20 cellular contexts compared by ENCODE assay signal in genomic region chr1:243942196-243943150, GRCh38.
DNase-seq lines count a peak whose midpoint lies in the region; ATAC-seq and TF ChIP-seq lines count a peak whose summit lies in the region.
"Had no signal": no experiment of that assay in that cellular context is flagged by ENCODE, and none has a peak within 500 bp of the region (broad histone marks: within the 10 kb centered on the region; RNA-seq: fewer than 3 reads in every experiment).

No MANE protein-coding gene starts in this region.

- no peak for ATAC-seq in GM18858 (IDR thresholded peaks at IDR 0.05; ENCODE audit: unreplicated experiment)
- no peak for ATAC-seq in HG02588 (IDR thresholded peaks at IDR 0.05; ENCODE audit: unreplicated experiment)
- ATAC-seq: GM23338, Right ventricle myocardium inferior had no signal

- no peaks in the 10 kb centered on the region for H3K36me3 Mint-ChIP-seq in neural crest cell (ENCODE audit: low read depth)
- H3K36me3 Mint-ChIP-seq: CD8-positive, alpha-beta memory T cell; IgD-negative memory B cell had no signal

- no peaks in the 10 kb centered on the region for H3K27me3 Mint-ChIP-seq in neural crest cell (ENCODE audit: low read depth)

- H3K4me1 Mint-ChIP-seq in neural crest cell, result peaks cover 39% of the 10 kb centered on the region
- H3K4me1 Mint-ChIP-seq: CD8-positive, alpha-beta memory T cell; IgD-negative memory B cell had no signal

- H3K27ac Mint-ChIP-seq in neural crest cell (ENCODE audit: unreplicated experiment), result peak overlapping the region; percentile 16
- H3K27ac Mint-ChIP-seq: GM23338, IgD-negative memory B cell had no signal

- H3K4me3 Mint-ChIP-seq in neural crest cell, result no peak overlapping the region
- H3K4me3 Mint-ChIP-seq: CD8-positive, alpha-beta memory T cell; GM23338; IgD-negative memory B cell had no signal

- TF ChIP-seq CTCF in neural crest cell (conservative IDR thresholded peaks at IDR 0.05), result no peak

- H3K9me3 Mint-ChIP-seq in neural crest cell, result no peaks in the 10 kb centered on the region
- H3K9me3 Mint-ChIP-seq: CD8-positive, alpha-beta memory T cell; GM23338; IgD-negative memory B cell had no signal

- DNase-seq in stimulated activated CD4-positive, alpha-beta T cell treated with anti-CD3 and anti-CD28 coated beads, Interleukin-15, amount 100 ng/mL, for 24 hours, result peak; percentile 19
- DNase-seq in stimulated activated CD4-positive, alpha-beta T cell treated with anti-CD3 and anti-CD28 coated beads, Interleukin-4, amount 100 ng/mL, for 4 hours, result no peak
- DNase-seq in cerebellum (ENCODE audit: low spot score), result peak; percentile 47
- DNase-seq in neural crest cell (ENCODE audit: low read depth, low spot score), result no peak
- DNase-seq in superior temporal gyrus (ENCODE audit: extremely low spot score), result peak; percentile 57
- DNase-seq in NCI-H1105 treated with DMSO at 0.1 percent for 48 hours (lab: John Stamatoyannopoulos, UW), result no peak
- DNase-seq: 8988T; AML-193; CD8-positive, alpha-beta memory T cell; GDM1; NCI-H1694 treated with DMSO at 0.1 percent for 48 hours; NCI-H2081 treated with DMSO at 0.1 percent for 48 hours; NCI-H2171 treated with DMSO at 0.1 percent for 48 hours; NCI-H446; NCI-H526 had no signal

Comparison
In these comparisons a context has a peak if more than half of its experiments do, and no peak if none do; other contexts are left out.
1. DNase-seq: peak in stimulated activated CD4-positive, alpha-beta T cell treated with anti-CD3 and anti-CD28 coated beads, Interleukin-15, amount 100 ng/mL, for 24 hours (single experiment), cerebellum (single experiment) and superior temporal gyrus (single experiment); none in stimulated activated CD4-positive, alpha-beta T cell treated with anti-CD3 and anti-CD28 coated beads, Interleukin-4, amount 100 ng/mL, for 4 hours (0 of 2), neural crest cell (single experiment) and NCI-H1105 treated with DMSO at 0.1 percent for 48 hours (single experiment).